In genomic region chr7:111528331-111528730, GRCh38 we compare ENCODE assay signal across 1 cellular context.
TF ChIP-seq lines count a peak whose summit lies in the region.

No MANE protein-coding gene starts in this region.

TF ChIP-seq in A549, 52 proteins besides CTCF, POLR2A, EP300 and RAD21 (continued from another document):
- TF ChIP-seq MAX (IDR thresholded peaks at IDR 0.05) (no peak), BCL3 (IDR thresholded peaks at IDR 0.05) (no peak), KDM1A (IDR thresholded peaks at IDR 0.05; ENCODE audit: low read depth) (no peak), EHF (CRISPR knock-in tag; IDR thresholded peaks at IDR 0.05) (no peak), SMC3 (IDR thresholded peaks at IDR 0.05) (no peak), ATOH8 (CRISPR knock-in tag; IDR thresholded peaks at IDR 0.05; ENCODE audit: low read depth) (no peak)
- TF ChIP-seq, protein P1, sequence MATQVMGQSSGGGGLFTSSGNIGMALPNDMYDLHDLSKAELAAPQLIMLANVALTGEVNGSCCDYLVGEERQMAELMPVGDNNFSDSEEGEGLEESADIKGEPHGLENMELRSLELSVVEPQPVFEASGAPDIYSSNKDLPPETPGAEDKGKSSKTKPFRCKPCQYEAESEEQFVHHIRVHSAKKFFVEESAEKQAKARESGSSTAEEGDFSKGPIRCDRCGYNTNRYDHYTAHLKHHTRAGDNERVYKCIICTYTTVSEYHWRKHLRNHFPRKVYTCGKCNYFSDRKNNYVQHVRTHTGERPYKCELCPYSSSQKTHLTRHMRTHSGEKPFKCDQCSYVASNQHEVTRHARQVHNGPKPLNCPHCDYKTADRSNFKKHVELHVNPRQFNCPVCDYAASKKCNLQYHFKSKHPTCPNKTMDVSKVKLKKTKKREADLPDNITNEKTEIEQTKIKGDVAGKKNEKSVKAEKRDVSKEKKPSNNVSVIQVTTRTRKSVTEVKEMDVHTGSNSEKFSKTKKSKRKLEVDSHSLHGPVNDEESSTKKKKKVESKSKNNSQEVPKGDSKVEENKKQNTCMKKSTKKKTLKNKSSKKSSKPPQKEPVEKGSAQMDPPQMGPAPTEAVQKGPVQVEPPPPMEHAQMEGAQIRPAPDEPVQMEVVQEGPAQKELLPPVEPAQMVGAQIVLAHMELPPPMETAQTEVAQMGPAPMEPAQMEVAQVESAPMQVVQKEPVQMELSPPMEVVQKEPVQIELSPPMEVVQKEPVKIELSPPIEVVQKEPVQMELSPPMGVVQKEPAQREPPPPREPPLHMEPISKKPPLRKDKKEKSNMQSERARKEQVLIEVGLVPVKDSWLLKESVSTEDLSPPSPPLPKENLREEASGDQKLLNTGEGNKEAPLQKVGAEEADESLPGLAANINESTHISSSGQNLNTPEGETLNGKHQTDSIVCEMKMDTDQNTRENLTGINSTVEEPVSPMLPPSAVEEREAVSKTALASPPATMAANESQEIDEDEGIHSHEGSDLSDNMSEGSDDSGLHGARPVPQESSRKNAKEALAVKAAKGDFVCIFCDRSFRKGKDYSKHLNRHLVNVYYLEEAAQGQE (IDR thresholded peaks at IDR 0.05), result no peak
- TF ChIP-seq, protein P2, sequence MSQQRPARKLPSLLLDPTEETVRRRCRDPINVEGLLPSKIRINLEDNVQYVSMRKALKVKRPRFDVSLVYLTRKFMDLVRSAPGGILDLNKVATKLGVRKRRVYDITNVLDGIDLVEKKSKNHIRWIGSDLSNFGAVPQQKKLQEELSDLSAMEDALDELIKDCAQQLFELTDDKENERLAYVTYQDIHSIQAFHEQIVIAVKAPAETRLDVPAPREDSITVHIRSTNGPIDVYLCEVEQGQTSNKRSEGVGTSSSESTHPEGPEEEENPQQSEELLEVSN (IDR thresholded peaks at IDR 0.05; ENCODE audit: borderline replicate concordance, low read depth), result no peak
TF ChIP-seq in A549: peak in this region for 0.
